ENCODE assay signal across 8 cellular contexts in the genomic region with DNA sequence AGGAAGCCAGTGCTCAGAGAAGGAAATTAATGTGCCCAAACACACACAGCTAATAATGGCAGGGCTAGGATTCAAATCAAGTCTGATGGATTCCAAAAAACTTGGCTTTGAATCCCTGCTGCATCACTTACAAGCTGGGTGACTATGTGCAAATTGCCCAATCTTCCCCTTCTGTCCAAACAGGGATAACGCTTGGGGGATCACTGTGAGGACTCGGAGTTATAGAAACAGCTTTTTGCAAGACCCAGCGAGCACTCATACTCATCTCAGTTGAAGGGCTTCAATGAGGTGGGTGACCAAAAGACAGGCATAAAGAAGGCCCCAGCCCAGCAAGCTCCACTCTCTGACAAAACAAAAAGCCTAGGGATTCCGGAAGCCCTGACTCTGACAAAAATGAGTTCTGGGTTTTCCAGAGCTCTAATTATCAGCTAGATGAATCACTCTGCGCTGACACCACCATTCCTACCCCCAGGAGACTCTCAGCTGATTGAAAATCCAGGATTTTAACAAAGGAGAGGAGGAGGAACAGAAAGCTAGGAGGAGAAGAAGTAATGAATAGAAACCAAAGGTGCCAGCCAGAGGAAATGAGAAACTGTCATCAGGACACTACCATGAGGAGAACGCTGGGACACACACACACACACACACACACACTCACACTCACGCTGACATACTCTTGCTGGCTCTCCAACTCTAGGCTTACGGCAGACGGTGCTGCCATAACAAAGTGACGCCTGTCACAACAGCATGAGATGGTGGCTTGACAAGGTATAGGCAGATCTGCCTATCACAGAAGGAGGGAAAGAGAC. TPM values are rescaled to one million over a fixed set of nuclear protein-coding genes. Genes with fewer than 3 reads are reported as not detected.
DNase-seq lines count a peak whose midpoint lies in the region; ATAC-seq and TF ChIP-seq lines count a peak whose summit lies in the region.

No MANE protein-coding gene starts in this region.

- no peak for TF ChIP-seq CTCF in BJ (IDR thresholded peaks at IDR 0.05; ENCODE audit: insufficient read depth, low read depth, low read length)
- no peak for TF ChIP-seq CTCF in hepatocyte (IDR thresholded peaks at IDR 0.05; ENCODE audit: poor library complexity)

- H3K4me2 ChIP-seq in hepatocyte = peak overlapping the region; percentile 76

- no peaks in the 10 kb centered on the region for H3K9me2 ChIP-seq in hepatocyte (replicated peaks; ENCODE audit: insufficient read depth)

- POLR2A ChIA-PET in BJ (lab: Charles Lee) = interaction anchor here (0.8 to 1.9 kb wide), 4 partner anchors 10 to 45 kb away, joined by 4 to 12 read pairs (median 7); partner anchors contain the start of gene LSM10

- H3K36me3 ChIP-seq in BJ (ENCODE audit: control insufficient read depth, insufficient read depth, low read length) (peaks cover 6% of the 10 kb centered on the region), KOPT-K1 (ENCODE audit: insufficient read depth, low read length) (peaks cover 17% of the 10 kb centered on the region), adipocyte (ENCODE audit: control insufficient read depth, insufficient read depth, low read length, severe bottlenecking) (peaks cover 23% of the 10 kb centered on the region), hepatocyte (replicated peaks; ENCODE audit: insufficient read depth, low read depth) (no peaks in the 10 kb centered on the region)

- H3K9me3 ChIP-seq in KOPT-K1 (ENCODE audit: insufficient read depth, low read length, poor library complexity, severe bottlenecking) (no peaks in the 10 kb centered on the region), adipocyte (ENCODE audit: control insufficient read depth, low read length) (no peaks in the 10 kb centered on the region), hepatocyte (ENCODE audit: low read depth) (no peaks in the 10 kb centered on the region)

- peaks cover 24% of the 10 kb centered on the region for H4K20me1 ChIP-seq in hepatocyte (ENCODE audit: insufficient read depth, poor library complexity, severe bottlenecking)

- H3K27me3 Mint-ChIP-seq in stimulated activated memory B cell treated with anti-CD40 and anti-IgM and Interleukin-4, amounts not matched to agents 10 μg/mL and 1 μg/mL and 100 μg/mL, for 72 hours = no peaks in the 10 kb centered on the region

- no peak overlapping the region for H2AFZ ChIP-seq in hepatocyte

- peak; percentile 49 for DNase-seq in BJ (ENCODE audit: low read depth)
- peak; percentile 84 for DNase-seq in adipocyte (ENCODE audit: low read depth)
- peak; percentile 45 for DNase-seq in hepatocyte (ENCODE audit: low spot score)
- DNase-seq in G401 (ENCODE audit: low spot score) = no peak
- no peak for DNase-seq in mucosa of gallbladder (ENCODE audit: low spot score)

- peaks cover 36% of the 10 kb centered on the region for H3K4me1 ChIP-seq in adipocyte (ENCODE audit: control insufficient read depth, insufficient read depth, low read length)
- H3K4me1 ChIP-seq in hepatocyte (ENCODE audit: insufficient read depth) = peaks cover 14% of the 10 kb centered on the region

- H3K79me2 ChIP-seq in hepatocyte = peaks cover 30% of the 10 kb centered on the region

- H3K27ac Mint-ChIP-seq in stimulated activated memory B cell treated with anti-CD40 and anti-IgM and Interleukin-4, amounts not matched to agents 10 μg/mL and 1 μg/mL and 100 μg/mL, for 72 hours = peak overlapping the region; percentile 92

- H3K36me3 Mint-ChIP-seq in stimulated activated memory B cell treated with anti-CD40 and anti-IgM and Interleukin-4, amounts not matched to agents 10 μg/mL and 1 μg/mL and 100 μg/mL, for 72 hours = peaks cover 27% of the 10 kb centered on the region

- H3K27me3 ChIP-seq in BJ (ENCODE audit: control insufficient read depth, insufficient read depth, low read length) (no peaks in the 10 kb centered on the region), adipocyte (replicated peaks; ENCODE audit: control insufficient read depth, insufficient read depth, low read length) (no peaks in the 10 kb centered on the region), hepatocyte (no peaks in the 10 kb centered on the region)

- H3K4me3 Mint-ChIP-seq in stimulated activated memory B cell treated with anti-CD40 and anti-IgM and Interleukin-4, amounts not matched to agents 10 μg/mL and 1 μg/mL and 100 μg/mL, for 72 hours = peak overlapping the region; percentile 78

- H3K9ac ChIP-seq in adipocyte (ENCODE audit: low read length) = peak overlapping the region; percentile 92

- peak overlapping the region; percentile 28; the same call in 1 of the 2 replicates for H3K4me3 ChIP-seq in BJ (ENCODE audit: low read depth, low read length)
- peak overlapping the region; percentile 81 for H3K4me3 ChIP-seq in adipocyte (ENCODE audit: low read length)
- no peak overlapping the region for H3K4me3 ChIP-seq in hepatocyte

- H3K27ac ChIP-seq in KOPT-K1 (ENCODE audit: low read depth, low read length, poor library complexity, severe bottlenecking) = peak overlapping the region; percentile 60
- peak overlapping the region; percentile 96 for H3K27ac ChIP-seq in hepatocyte

- CTCF ChIA-PET in BJ (lab: Yijun Ruan, JAX) = interaction anchor here (0.8 to 2.0 kb wide), 7 partner anchors 19 to 238 kb away, joined by 3 to 14 read pairs (median 4); partner anchors contain the start of gene TRAPPC3

- in situ Hi-C loops in G401 (cut with HindIII; ENCODE audit: low sequenced_read_pairs) = no loop called here

- H3K4me1 Mint-ChIP-seq in stimulated activated memory B cell treated with anti-CD40 and anti-IgM and Interleukin-4, amounts not matched to agents 10 μg/mL and 1 μg/mL and 100 μg/mL, for 72 hours = peaks cover 79% of the 10 kb centered on the region

- no peak for ATAC-seq in stimulated activated memory B cell treated with anti-CD40 and anti-IgM and Interleukin-4, amounts not matched to agents 10 μg/mL and 1 μg/mL and 100 μg/mL, for 72 hours
- no peak for ATAC-seq in GM18861 (IDR thresholded peaks at IDR 0.05; ENCODE audit: unreplicated experiment)

- H3K9me3 Mint-ChIP-seq in stimulated activated memory B cell treated with anti-CD40 and anti-IgM and Interleukin-4, amounts not matched to agents 10 μg/mL and 1 μg/mL and 100 μg/mL, for 72 hours = no peaks in the 10 kb centered on the region

- 55% methylated on average over 10 of the region's 10 CpGs for WGBS in hepatocyte (ENCODE audit: low lambda C conversion rate, missing lambda C conversion rate)

RNA-seq across cellular contexts. Expression of gene STK40, which starts 1.6 kb away (rescaled TPM):
- polyA plus RNA-seq in BJ (2011; rRNA removed) (19.5 and 29.5 TPM in 2 replicates), hepatocyte (48.4 and 56.3 TPM in 2 replicates)
- 15.2 and 17.5 TPM in 2 replicates for polyA minus RNA-seq in BJ (2011; rRNA and poly(A)+ RNA removed)
- total RNA-seq in hepatocyte (28.2 and 30.7 TPM in 2 replicates), mucosa of gallbladder (61.2 TPM)
- total RNA-seq in G401 (2014; rRNA removed; shearing (Covaris generic)) = 13.6 and 19.9 TPM in 2 replicates

RNA-seq across cellular contexts. Expression of gene LSM10, which starts 10.4 kb away (rescaled TPM):
- polyA plus RNA-seq in BJ (2011; rRNA removed) (64.0 and 86.5 TPM in 2 replicates), hepatocyte (54.6 and 63.9 TPM in 2 replicates)
- polyA minus RNA-seq in BJ (2011; rRNA and poly(A)+ RNA removed) = 15.7 and 30.7 TPM in 2 replicates
- total RNA-seq in hepatocyte (9.4 and 10.4 TPM in 2 replicates), mucosa of gallbladder (41.3 TPM)
- 37.5 and 57.9 TPM in 2 replicates for total RNA-seq in G401 (2014; rRNA removed; shearing (Covaris generic))

Comparison
In these comparisons a context has a peak if more than half of its experiments do, and no peak if none do; other contexts are left out.
1. DNase-seq: peak in BJ (single experiment), adipocyte (single experiment) and hepatocyte (single experiment); none in G401 (single experiment) and mucosa of gallbladder (single experiment).